Comparison of ENCODE assay signal across 1 cellular context in the genomic region with DNA sequence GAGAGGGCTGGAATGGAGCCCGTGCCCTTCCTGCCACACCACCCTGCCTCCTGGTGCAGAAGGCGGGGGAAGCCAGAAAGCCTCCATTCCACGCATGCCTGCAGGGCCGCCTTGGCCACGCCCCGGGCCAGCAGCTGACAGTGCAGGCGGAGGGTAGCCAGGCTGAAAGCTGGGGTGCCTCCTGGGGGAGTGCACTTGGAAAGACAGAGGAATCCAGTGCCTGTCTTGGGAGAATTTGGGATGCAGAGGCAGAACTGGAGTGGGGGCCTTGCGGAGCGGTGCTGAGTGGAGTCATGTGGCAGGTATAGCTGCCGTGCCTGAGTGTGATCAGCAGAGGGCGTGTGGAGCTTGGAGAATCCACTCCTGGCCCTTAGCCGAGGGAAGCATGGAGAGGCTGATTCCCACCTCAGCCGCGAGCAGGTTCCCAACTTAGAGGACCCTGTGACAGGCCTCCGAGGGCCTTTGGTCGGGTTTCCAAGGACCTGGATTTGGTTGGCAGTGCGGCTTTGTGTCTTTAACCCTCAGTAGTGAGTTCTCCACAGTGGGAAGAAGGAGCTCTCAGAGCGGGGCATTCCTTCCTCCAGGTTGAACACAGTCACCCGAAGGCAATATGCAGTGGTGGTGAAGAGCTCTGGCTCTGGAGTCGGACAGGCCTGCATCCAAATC.
TF ChIP-seq lines count a peak whose summit lies in the region.

No MANE protein-coding gene starts in this region.

TF ChIP-seq in HEK293, 187 proteins besides CTCF, POLR2A, EP300 and RAD21 (continued from another document and continues in another):
- TF ChIP-seq, protein P1, sequence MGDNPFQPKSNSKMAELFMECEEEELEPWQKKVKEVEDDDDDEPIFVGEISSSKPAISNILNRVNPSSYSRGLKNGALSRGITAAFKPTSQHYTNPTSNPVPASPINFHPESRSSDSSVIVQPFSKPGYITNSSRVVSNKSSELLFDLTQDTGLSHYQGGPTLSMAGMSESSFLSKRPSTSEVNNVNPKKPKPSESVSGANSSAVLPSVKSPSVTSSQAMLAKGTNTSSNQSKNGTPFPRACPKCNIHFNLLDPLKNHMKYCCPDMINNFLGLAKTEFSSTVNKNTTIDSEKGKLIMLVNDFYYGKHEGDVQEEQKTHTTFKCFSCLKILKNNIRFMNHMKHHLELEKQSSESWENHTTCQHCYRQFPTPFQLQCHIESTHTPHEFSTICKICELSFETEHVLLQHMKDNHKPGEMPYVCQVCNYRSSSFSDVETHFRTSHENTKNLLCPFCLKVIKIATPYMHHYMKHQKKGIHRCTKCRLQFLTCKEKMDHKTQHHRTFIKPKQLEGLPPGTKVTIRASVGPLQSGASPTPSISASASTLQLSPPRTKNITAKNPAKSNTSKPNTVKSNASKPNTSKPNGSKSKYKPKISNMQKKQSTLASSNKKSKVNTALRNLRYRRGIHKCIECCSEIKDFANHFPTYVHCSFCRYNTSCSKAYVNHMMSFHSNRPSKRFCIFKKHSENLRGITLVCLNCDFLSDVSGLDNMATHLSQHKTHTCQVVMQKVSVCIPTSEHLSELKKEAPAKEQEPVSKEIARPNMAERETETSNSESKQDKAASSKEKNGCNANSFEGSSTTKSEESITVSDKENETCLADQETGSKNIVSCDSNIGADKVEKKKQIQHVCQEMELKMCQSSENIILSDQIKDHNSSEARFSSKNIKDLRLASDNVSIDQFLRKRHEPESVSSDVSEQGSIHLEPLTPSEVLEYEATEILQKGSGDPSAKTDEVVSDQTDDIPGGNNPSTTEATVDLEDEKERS (tag by site-specific recombination; IDR thresholded peaks at IDR 0.05) = no peak
- peak; percentile 73 for TF ChIP-seq ZNF2 (tag by site-specific recombination; IDR thresholded peaks at IDR 0.05)
- TF ChIP-seq EGR2 (tag by site-specific recombination; IDR thresholded peaks at IDR 0.05; ENCODE audit: low read depth) = no peak
- no peak for TF ChIP-seq ZNF670 (tag by site-specific recombination; IDR thresholded peaks at IDR 0.05; ENCODE audit: low read depth)
- TF ChIP-seq, protein P2, sequence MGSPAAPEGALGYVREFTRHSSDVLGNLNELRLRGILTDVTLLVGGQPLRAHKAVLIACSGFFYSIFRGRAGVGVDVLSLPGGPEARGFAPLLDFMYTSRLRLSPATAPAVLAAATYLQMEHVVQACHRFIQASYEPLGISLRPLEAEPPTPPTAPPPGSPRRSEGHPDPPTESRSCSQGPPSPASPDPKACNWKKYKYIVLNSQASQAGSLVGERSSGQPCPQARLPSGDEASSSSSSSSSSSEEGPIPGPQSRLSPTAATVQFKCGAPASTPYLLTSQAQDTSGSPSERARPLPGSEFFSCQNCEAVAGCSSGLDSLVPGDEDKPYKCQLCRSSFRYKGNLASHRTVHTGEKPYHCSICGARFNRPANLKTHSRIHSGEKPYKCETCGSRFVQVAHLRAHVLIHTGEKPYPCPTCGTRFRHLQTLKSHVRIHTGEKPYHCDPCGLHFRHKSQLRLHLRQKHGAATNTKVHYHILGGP (tag by site-specific recombination; IDR thresholded peaks at IDR 0.05) = no peak
- TF ChIP-seq, protein P3, sequence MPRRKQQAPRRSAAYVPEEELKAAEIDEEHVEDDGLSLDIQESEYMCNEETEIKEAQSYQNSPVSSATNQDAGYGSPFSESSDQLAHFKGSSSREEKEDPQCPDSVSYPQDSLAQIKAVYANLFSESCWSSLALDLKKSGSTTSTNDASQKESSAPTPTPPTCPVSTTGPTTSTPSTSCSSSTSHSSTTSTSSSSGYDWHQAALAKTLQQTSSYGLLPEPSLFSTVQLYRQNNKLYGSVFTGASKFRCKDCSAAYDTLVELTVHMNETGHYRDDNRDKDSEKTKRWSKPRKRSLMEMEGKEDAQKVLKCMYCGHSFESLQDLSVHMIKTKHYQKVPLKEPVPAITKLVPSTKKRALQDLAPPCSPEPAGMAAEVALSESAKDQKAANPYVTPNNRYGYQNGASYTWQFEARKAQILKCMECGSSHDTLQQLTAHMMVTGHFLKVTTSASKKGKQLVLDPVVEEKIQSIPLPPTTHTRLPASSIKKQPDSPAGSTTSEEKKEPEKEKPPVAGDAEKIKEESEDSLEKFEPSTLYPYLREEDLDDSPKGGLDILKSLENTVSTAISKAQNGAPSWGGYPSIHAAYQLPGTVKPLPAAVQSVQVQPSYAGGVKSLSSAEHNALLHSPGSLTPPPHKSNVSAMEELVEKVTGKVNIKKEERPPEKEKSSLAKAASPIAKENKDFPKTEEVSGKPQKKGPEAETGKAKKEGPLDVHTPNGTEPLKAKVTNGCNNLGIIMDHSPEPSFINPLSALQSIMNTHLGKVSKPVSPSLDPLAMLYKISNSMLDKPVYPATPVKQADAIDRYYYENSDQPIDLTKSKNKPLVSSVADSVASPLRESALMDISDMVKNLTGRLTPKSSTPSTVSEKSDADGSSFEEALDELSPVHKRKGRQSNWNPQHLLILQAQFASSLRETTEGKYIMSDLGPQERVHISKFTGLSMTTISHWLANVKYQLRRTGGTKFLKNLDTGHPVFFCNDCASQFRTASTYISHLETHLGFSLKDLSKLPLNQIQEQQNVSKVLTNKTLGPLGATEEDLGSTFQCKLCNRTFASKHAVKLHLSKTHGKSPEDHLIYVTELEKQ (tag by site-specific recombination; IDR thresholded peaks at IDR 0.05; ENCODE audit: borderline replicate concordance) = no peak
- TF ChIP-seq, protein P4, sequence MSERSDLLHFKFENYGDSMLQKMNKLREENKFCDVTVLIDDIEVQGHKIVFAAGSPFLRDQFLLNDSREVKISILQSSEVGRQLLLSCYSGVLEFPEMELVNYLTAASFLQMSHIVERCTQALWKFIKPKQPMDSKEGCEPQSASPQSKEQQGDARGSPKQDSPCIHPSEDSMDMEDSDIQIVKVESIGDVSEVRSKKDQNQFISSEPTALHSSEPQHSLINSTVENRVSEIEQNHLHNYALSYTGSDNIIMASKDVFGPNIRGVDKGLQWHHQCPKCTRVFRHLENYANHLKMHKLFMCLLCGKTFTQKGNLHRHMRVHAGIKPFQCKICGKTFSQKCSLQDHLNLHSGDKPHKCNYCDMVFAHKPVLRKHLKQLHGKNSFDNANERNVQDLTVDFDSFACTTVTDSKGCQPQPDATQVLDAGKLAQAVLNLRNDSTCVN (tag by site-specific recombination; optimal IDR thresholded peaks at IDR 0.05) = no peak
- no peak for TF ChIP-seq HOXC10 (CRISPR knock-in tag; IDR thresholded peaks at IDR 0.05)
- TF ChIP-seq SETDB1 (IDR thresholded peaks at IDR 0.05; ENCODE audit: insufficient read length, low read length) = no peak
- TF ChIP-seq ZNF548 (tag by site-specific recombination; IDR thresholded peaks at IDR 0.05) = no peak
- no peak for TF ChIP-seq ZNF558 (tag by site-specific recombination; IDR thresholded peaks at IDR 0.05)
- TF ChIP-seq ZNF48 (tag by site-specific recombination; IDR thresholded peaks at IDR 0.05) = no peak
- TF ChIP-seq ZNF280C (tag by site-specific recombination; IDR thresholded peaks at IDR 0.05) = no peak
- TF ChIP-seq ZSCAN30 (tag by site-specific recombination; IDR thresholded peaks at IDR 0.05) = no peak
- TF ChIP-seq GLI2 (tag by site-specific recombination; IDR thresholded peaks at IDR 0.05; ENCODE audit: borderline replicate concordance, low read depth) = no peak
- TF ChIP-seq ZNF660 (tag by site-specific recombination; IDR thresholded peaks at IDR 0.05) = peak; percentile 43; the same call in 1 of the 2 replicates
- TF ChIP-seq ZNF610 (tag by site-specific recombination; IDR thresholded peaks at IDR 0.05; ENCODE audit: borderline replicate concordance) = peak; percentile 92; the same call in 1 of the 2 replicates
- TF ChIP-seq ZNF26 (tag by site-specific recombination; IDR thresholded peaks at IDR 0.05) = no peak
- TF ChIP-seq ZNF629 (tag by site-specific recombination; IDR thresholded peaks at IDR 0.05) = 0 out of 2 replicates have a peak, but pooled peaks have one; percentile 23
- TF ChIP-seq ZNF830 (tag by site-specific recombination; IDR thresholded peaks at IDR 0.05; ENCODE audit: low read depth) = no peak
- TF ChIP-seq ZNF501 (tag by site-specific recombination; IDR thresholded peaks at IDR 0.05) = no peak
- 0 out of 2 replicates have a peak, but pooled peaks have one; percentile 12 for TF ChIP-seq ZFHX2 (tag by site-specific recombination; conservative IDR thresholded peaks at IDR 0.05)
- TF ChIP-seq REST (tag by site-specific recombination; IDR thresholded peaks at IDR 0.05) = no peak
- TF ChIP-seq, protein P5, sequence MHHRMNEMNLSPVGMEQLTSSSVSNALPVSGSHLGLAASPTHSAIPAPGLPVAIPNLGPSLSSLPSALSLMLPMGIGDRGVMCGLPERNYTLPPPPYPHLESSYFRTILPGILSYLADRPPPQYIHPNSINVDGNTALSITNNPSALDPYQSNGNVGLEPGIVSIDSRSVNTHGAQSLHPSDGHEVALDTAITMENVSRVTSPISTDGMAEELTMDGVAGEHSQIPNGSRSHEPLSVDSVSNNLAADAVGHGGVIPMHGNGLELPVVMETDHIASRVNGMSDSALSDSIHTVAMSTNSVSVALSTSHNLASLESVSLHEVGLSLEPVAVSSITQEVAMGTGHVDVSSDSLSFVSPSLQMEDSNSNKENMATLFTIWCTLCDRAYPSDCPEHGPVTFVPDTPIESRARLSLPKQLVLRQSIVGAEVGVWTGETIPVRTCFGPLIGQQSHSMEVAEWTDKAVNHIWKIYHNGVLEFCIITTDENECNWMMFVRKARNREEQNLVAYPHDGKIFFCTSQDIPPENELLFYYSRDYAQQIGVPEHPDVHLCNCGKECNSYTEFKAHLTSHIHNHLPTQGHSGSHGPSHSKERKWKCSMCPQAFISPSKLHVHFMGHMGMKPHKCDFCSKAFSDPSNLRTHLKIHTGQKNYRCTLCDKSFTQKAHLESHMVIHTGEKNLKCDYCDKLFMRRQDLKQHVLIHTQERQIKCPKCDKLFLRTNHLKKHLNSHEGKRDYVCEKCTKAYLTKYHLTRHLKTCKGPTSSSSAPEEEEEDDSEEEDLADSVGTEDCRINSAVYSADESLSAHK (tag by site-specific recombination; IDR thresholded peaks at IDR 0.05) = no peak
- no peak for TF ChIP-seq ZIC2 (tag by site-specific recombination; IDR thresholded peaks at IDR 0.05)
- 0 out of 2 replicates have a peak, but pooled peaks have one; percentile 24 for TF ChIP-seq SP3 (tag by site-specific recombination; IDR thresholded peaks at IDR 0.05)
- TF ChIP-seq IKZF3 (tag by site-specific recombination; IDR thresholded peaks at IDR 0.05) = peak; percentile 83
- no peak for TF ChIP-seq ZNF292 (tag by site-specific recombination; IDR thresholded peaks at IDR 0.05; ENCODE audit: borderline replicate concordance, low read depth)
- TF ChIP-seq SCRT2 (tag by site-specific recombination; IDR thresholded peaks at IDR 0.05) = no peak
